In the genomic region with DNA sequence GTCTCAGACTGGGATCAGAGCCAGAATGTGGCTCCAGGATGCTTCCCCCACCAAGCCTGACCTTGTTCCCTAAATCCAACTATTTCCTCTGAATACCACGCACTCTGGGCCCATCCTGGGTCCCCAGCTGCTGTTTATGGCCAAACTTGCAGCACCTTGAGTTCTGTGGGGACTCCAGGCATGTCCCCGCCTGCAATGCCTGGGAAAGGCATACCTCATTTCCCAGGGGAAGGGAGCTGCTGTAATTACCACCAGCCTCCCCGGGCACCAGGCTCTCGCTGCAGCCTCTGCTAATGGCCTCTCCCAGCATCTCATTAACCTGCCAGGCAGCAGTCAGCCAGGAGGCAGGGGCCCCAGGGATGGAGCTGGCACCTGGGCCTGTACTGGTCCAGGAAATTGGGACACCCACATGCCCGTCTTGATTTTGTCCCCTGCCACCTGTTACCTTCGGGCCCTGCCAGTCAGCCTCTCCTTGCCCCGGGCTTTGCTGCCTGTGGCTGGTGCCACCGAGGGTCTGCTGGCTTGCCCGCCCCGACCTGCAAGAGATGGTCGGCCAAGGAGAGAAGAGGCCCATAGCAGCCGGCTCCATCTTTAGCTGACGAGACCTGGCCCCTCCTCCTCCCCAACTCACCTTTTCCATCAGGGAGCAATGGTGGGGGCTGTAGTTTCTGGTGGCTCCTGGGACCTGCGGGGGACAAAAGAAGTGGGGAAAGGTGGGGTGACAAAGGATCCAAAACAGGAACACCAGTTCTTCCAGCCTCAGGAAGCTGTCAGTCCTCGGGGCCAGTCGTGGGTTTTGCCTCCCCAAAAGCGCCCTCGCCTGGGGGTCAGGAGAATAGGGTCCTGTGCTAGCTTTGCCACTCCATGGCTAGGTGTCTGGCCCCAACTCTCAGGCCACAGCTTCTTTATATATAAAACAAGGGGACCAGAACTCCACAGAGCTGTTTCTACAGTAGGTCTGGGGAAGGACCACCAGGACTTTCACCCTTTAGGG, we compare ENCODE assay signal across 7 cellular contexts. TPM values are rescaled to one million over a fixed set of nuclear protein-coding genes. Genes with fewer than 3 reads are reported as not detected.
DNase-seq lines count a peak whose midpoint lies in the region; ATAC-seq, FAIRE-seq and TF ChIP-seq lines count a peak whose summit lies in the region.

No MANE protein-coding gene starts in this region.

- H3K4me3 ChIP-seq in MM.1S (ENCODE audit: low read length): peak overlapping the region; percentile 26; the same call in 1 of the 2 replicates
- no peak overlapping the region for H3K4me3 ChIP-seq in astrocyte (ENCODE audit: insufficient read depth, low read depth, low read length)
- H3K4me3 ChIP-seq in psoas muscle: no peak overlapping the region

- ATAC-seq in psoas muscle: no peak
- no peak for ATAC-seq in GM21529 (IDR thresholded peaks at IDR 0.05; ENCODE audit: unreplicated experiment)

- peaks cover 8% of the 10 kb centered on the region for H3K36me3 Mint-ChIP-seq in astrocyte (ENCODE audit: low read depth, unreplicated experiment)

- H4K20me1 ChIP-seq in MM.1S (ENCODE audit: insufficient read depth, low read length) (no peaks in the 10 kb centered on the region), astrocyte (ENCODE audit: insufficient read depth, low read length) (peaks cover 10% of the 10 kb centered on the region)

- H3K4me2 ChIP-seq in MM.1S (ENCODE audit: low read depth, low read length): peak overlapping the region; percentile 48; the same call in 1 of the 2 replicates
- H3K4me2 ChIP-seq in astrocyte (ENCODE audit: low read length): no peak overlapping the region

- H3K27me3 ChIP-seq in MM.1S (replicated peaks; ENCODE audit: insufficient read depth, low read length): no peaks in the 10 kb centered on the region
- H3K27me3 ChIP-seq in astrocyte (ENCODE audit: insufficient read depth, low read length): no peaks in the 10 kb centered on the region
- no peaks in the 10 kb centered on the region for H3K27me3 ChIP-seq in psoas muscle (ENCODE audit: insufficient read depth in 3 of 3, low read length in 2 of 3)

- DNase-seq in GM10248 (ENCODE audit: extremely low spot score): peak; percentile 71
- peak; percentile 36 for DNase-seq in MM.1S
- DNase-seq in astrocyte (ENCODE audit: low read depth): no peak
- no peak for DNase-seq in psoas muscle
- DNase-seq in T-helper 2 cell: no peak
- DNase-seq in SIG-M5 treated with dmso at 0.1 percent for 504 hours (lab: John Stamatoyannopoulos, UW; ENCODE audit: unreplicated experiment): no peak

- no peak overlapping the region for H3K27ac ChIP-seq in MM.1S (ENCODE audit: low read length)
- no peak overlapping the region for H3K27ac ChIP-seq in astrocyte (ENCODE audit: low read depth, low read length)
- peak overlapping the region; percentile 93 for H3K27ac ChIP-seq in psoas muscle

- H3K9me3 ChIP-seq in MM.1S (replicated peaks; ENCODE audit: insufficient read depth, low read length) (no peaks in the 10 kb centered on the region), astrocyte (ENCODE audit: insufficient read depth, low read depth, low read length) (no peaks in the 10 kb centered on the region), psoas muscle (no peaks in the 10 kb centered on the region)

- peak overlapping the region; percentile 71 for H2AFZ ChIP-seq in MM.1S (ENCODE audit: low read length)
- no peak overlapping the region for H2AFZ ChIP-seq in astrocyte (ENCODE audit: low read depth, low read length)

- 66 to 78% (median 71%) methylated on average over 16 to 18 of the region's 18 CpGs for WGBS in psoas muscle, 3 donors

- no peaks in the 10 kb centered on the region for H3K9me2 ChIP-seq in MM.1S (replicated peaks; ENCODE audit: insufficient read depth, low read length)

- H3F3A ChIP-seq in MM.1S (ENCODE audit: insufficient read depth, low read length): no peaks in the 10 kb centered on the region

- H3K4me3 Mint-ChIP-seq in astrocyte (ENCODE audit: unreplicated experiment): no peak overlapping the region

- no peak for FAIRE-seq in astrocyte (lab: Jason Lieb, UNC)

- H3K4me1 ChIP-seq in MM.1S (ENCODE audit: low read length) (peaks cover 12% of the 10 kb centered on the region; the same call in 1 of the 2 replicates), astrocyte (ENCODE audit: insufficient read depth, low read length) (peaks cover 58% of the 10 kb centered on the region), psoas muscle (peaks cover 82% of the 10 kb centered on the region)

- H3K9me3 Mint-ChIP-seq in astrocyte (ENCODE audit: unreplicated experiment): peaks cover 2% of the 10 kb centered on the region

- intact Hi-C loops in psoas muscle (cut with DNase I): no loop called here

- H3K27ac Mint-ChIP-seq in astrocyte (ENCODE audit: unreplicated experiment): peak overlapping the region; percentile 66

- H3K9ac ChIP-seq in MM.1S (ENCODE audit: low read length): no peak overlapping the region
- peak overlapping the region; percentile 15 for H3K9ac ChIP-seq in astrocyte (ENCODE audit: low read length)

- peak; percentile 70 for TF ChIP-seq CTCF in GM10248 (IDR thresholded peaks at IDR 0.05; ENCODE audit: control extremely low read depth, extremely low read depth, low read depth, missing control alignments)
- peak; percentile 70 for TF ChIP-seq CTCF in MM.1S (IDR thresholded peaks at IDR 0.05; ENCODE audit: low read length)
- no peak for TF ChIP-seq CTCF in astrocyte (IDR thresholded peaks at IDR 0.05; ENCODE audit: insufficient read depth, low read depth, low read length)
- no peak for TF ChIP-seq CTCF in psoas muscle (IDR thresholded peaks at IDR 0.05)

- H3K4me1 Mint-ChIP-seq in astrocyte (ENCODE audit: low read depth, unreplicated experiment): peaks cover 40% of the 10 kb centered on the region

- no peaks in the 10 kb centered on the region for H3K36me3 ChIP-seq in MM.1S (replicated peaks; ENCODE audit: insufficient read depth, low read length)
- peaks cover 3% of the 10 kb centered on the region for H3K36me3 ChIP-seq in astrocyte (ENCODE audit: insufficient read depth, low read length)
- peaks cover 0 to 29% of the 10 kb centered on the region in 2 donors for H3K36me3 ChIP-seq in psoas muscle (ENCODE audit: insufficient read depth in 1 of 2, low read depth in 1 of 2)

- H3K79me2 ChIP-seq in MM.1S (ENCODE audit: low read length) (no peaks in the 10 kb centered on the region), astrocyte (ENCODE audit: insufficient read depth, low read length) (peaks cover 36% of the 10 kb centered on the region)

- POLR2A ChIA-PET in GM10248 (lab: Yijun Ruan, JAX): interaction anchor here (0.6 to 1.7 kb wide), 2 partner anchors 13 to 267 kb away, joined by 3 to 4 read pairs; partner anchors contain the start of gene INAFM2

- CTCF ChIA-PET in GM10248 (lab: Yijun Ruan, JAX): interaction anchor here (0.7 to 16.1 kb wide), 36 partner anchors 8 to 1637 kb away, joined by 3 to 263 read pairs (median 6); partner anchors contain the start of genes ANKRD63, BAHD1, DISP2 and INAFM2

- no peaks in the 10 kb centered on the region for H3K27me3 Mint-ChIP-seq in astrocyte (ENCODE audit: low read depth, unreplicated experiment)

RNA-seq across cellular contexts. Expression of gene CCDC9B, which starts 4.3 kb away (rescaled TPM):
- total RNA-seq in astrocyte: 9.8 and 10.1 TPM in 2 replicates
- total RNA-seq in psoas muscle: 100 to 1,000 TPM in 3 of 4 donors, 10 to 100 TPM in 1; 87.0 to 161 (median 129) TPM
- polyA plus RNA-seq in psoas muscle: 10 to 100 TPM; 14.5 to 50.5 (median 23.2) TPM

RNA-seq across cellular contexts. Expression of gene INAFM2, which starts 12.9 kb away (rescaled TPM):
- 39.2 and 41.2 TPM in 2 replicates for total RNA-seq in astrocyte
- 10 to 100 TPM; 22.3 to 32.4 (median 28.9) TPM for total RNA-seq in psoas muscle
- polyA plus RNA-seq in psoas muscle: 10 to 100 TPM in 1 of 3 donors, 1 to 10 TPM in 2; 5.8 to 14.5 (median 7.9) TPM

RNA-seq across cellular contexts. Expression of gene PHGR1, which starts 14.4 kb away (rescaled TPM):
- total RNA-seq in astrocyte (not detected in 2 replicates), psoas muscle (not detected)
- polyA plus RNA-seq in psoas muscle: 1 to 10 TPM in 2 of 3 donors, under 1 TPM in 1; 0.49 to 4.8 (median 1.4) TPM

RNA-seq across cellular contexts. Expression of gene DISP2, which starts 21.6 kb away (rescaled TPM):
- total RNA-seq in astrocyte: 1.5 and 3.7 TPM in 2 replicates
- total RNA-seq in psoas muscle: 1 to 10 TPM in 1 of 4 donors, under 1 TPM in 3; 0.05 to 2.4 (median 0.72) TPM
- polyA plus RNA-seq in psoas muscle: under 1 TPM; 0.42 to 0.79 (median 0.52) TPM

RNA-seq across cellular contexts. Expression of gene PLCB2, which starts 28.7 kb away (rescaled TPM):
- total RNA-seq in astrocyte (1.7 and 3.7 TPM in 2 replicates), psoas muscle (1 to 10 TPM; 1.7 to 4.6 (median 3.5) TPM)
- polyA plus RNA-seq in psoas muscle: 1 to 10 TPM in 2 of 3 donors, under 1 TPM in 1; 0.73 to 2.0 (median 1.6) TPM

Comparison
In these comparisons a context has a peak if more than half of its experiments do, and no peak if none do; other contexts are left out.
1. DNase-seq: peak in GM10248 (single experiment) and MM.1S (single experiment); none in astrocyte (single experiment), psoas muscle (0 of 2), T-helper 2 cell (0 of 5) and SIG-M5 treated with dmso at 0.1 percent for 504 hours (single experiment).
2. CTCF ChIP-seq: peak in GM10248 (single experiment) and MM.1S (single experiment); none in astrocyte (single experiment) and psoas muscle (single experiment).